ENCODE assay signal across 15 cellular contexts in the genomic region with DNA sequence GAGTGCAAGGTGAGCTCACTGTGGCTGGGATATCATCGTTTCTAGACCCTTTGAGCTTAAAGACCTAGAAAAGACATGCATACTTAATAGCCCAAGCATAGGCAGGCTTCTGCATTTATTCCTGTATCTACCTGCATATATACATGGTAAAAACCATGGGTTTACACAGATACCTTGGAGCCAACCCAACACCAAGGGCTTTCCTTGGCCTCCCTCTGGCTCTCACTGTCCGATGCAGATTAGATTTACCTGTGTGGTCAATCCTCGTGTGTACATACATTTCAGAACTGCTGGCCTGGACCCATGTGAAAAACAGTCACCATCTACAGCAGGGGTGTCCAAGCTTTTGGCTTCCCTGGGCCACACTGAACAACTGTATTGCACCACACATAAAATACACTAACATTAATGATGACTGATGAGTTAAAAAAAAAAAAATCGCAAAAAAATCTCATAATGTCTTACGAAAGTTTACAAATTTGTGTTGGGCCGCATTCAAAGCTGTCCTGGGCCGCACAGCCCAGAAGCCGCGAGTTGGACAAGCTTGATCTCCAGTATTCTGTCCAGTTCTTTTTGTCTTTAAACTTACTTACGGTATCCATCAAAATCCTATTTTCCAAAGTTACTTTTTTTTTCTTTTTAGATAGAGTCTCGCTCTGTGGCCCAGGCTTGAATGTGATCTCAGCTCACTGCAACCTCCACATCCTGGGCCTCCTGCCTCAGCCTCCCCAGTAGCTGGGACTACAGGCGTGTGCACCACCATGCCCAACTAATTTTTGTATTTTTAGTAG.
"Had no signal": no experiment of that assay in that cellular context is flagged by ENCODE, and none has a peak within 500 bp of the region (broad histone marks: within the 10 kb centered on the region; RNA-seq: fewer than 3 reads in every experiment).

No MANE protein-coding gene starts in this region.

- DNase-seq: activated CD4-positive, alpha-beta T cell treated with anti-CD3 and anti-CD28 coated beads for 36 hours; activated gamma-delta T cell; activated T-cell treated with anti-CD3 and anti-CD28 coated beads, Interleukin-2, amount 50 U/mL, for 1 hour; anterior cingulate cortex; brain microvascular endothelial cell; effector memory CD4-positive, alpha-beta T cell; foreskin melanocyte; mesendoderm; nephron progenitor cell; occipital lobe; psoas muscle had no signal

- ATAC-seq: activated CD4-positive, alpha-beta T cell treated with anti-CD3 and anti-CD28 coated beads for 36 hours; activated naive CD4-positive, alpha-beta T cell treated with anti-CD3 and anti-CD28 coated beads, Interleukin-2, amount 50 U/mL, for 72 hours; psoas muscle; right lobe of liver; T-cell had no signal

- H3K27ac ChIP-seq: brain microvascular endothelial cell, psoas muscle, right lobe of liver, VCaP had no signal

- H3K4me3 ChIP-seq: psoas muscle, right lobe of liver had no signal
